ENCODE assay signal across 23 cellular contexts in genomic region chr13:25971077-25971476, GRCh38.
DNase-seq lines count a peak whose midpoint lies in the region; ATAC-seq, FAIRE-seq and TF ChIP-seq lines count a peak whose summit lies in the region.
"Had no signal": no experiment of that assay in that cellular context is flagged by ENCODE, and none has a peak within 500 bp of the region (broad histone marks: within the 10 kb centered on the region; RNA-seq: fewer than 3 reads in every experiment).

No MANE protein-coding gene starts in this region.

- 22% methylated on average over 2 of the region's 2 CpGs for WGBS in HepG2 (ENCODE audit: low lambda C conversion rate)
- WGBS in heart right ventricle, 2 donors = 97 to 99% methylated on average over 2 of the region's 2 CpGs

- H3K27ac ChIP-seq in HepG2 (ENCODE audit: extremely low read length, insufficient read depth, low read length) = no peak overlapping the region
- no peak overlapping the region for H3K27ac ChIP-seq in heart right ventricle
- no peak overlapping the region for H3K27ac ChIP-seq in effector memory CD4-positive, alpha-beta T cell (ENCODE audit: insufficient read depth, low read length, poor library complexity, severe bottlenecking)
- H3K27ac ChIP-seq: C4-2B, cardiac muscle cell, gastrocnemius medialis, prostate gland had no signal

- H3K36me3 ChIP-seq in H7 (replicated peaks; ENCODE audit: control insufficient read depth, insufficient read depth, low read length) = no peaks in the 10 kb centered on the region
- H3K36me3 ChIP-seq in HepG2 (replicated peaks in 1 of 2; ENCODE audit: control insufficient read depth in 1 of 2, insufficient read depth in 2 of 2, low read length in 2 of 2) = no peaks in the 10 kb centered on the region
- no peaks in the 10 kb centered on the region for H3K36me3 ChIP-seq in heart right ventricle
- H3K36me3 ChIP-seq in effector memory CD4-positive, alpha-beta T cell (ENCODE audit: control insufficient read depth, insufficient read depth, low read length) = no peaks in the 10 kb centered on the region
- H3K36me3 ChIP-seq: cardiac muscle cell, gastrocnemius medialis, Peyer's patch, prostate gland had no signal

- no peak for TF ChIP-seq RAD21 in HepG2 (CRISPR knock-in tag; IDR thresholded peaks at IDR 0.05)

- in situ Hi-C loops in HepG2 (cut with HindIII; ENCODE audit: extremely low pct_ligation_motif_present, low pct_unique_long_range_greater_than_20kb) = no loop called here

- no peak overlapping the region for H3K4me3 Mint-ChIP-seq in activated CD4-positive, alpha-beta T cell treated with anti-CD3 and anti-CD28 coated beads, Interleukin-2, amount 10 ng/mL, durations not matched to agents 7 days and 5 days
- H3K4me3 Mint-ChIP-seq in activated T-helper 17 cell treated with anti-CD3 and anti-CD28 coated beads, Interleukin-2, amount 50 U/mL, for 72 hours = no peak overlapping the region
- peak overlapping the region in 8 of 10 donors; percentile 5 to 53 (median 33) for H3K4me3 Mint-ChIP-seq in naive thymus-derived CD8-positive, alpha-beta T cell

- no peak overlapping the region for H3K9ac ChIP-seq in HepG2 (ENCODE audit: insufficient read depth, low read depth, low read length)
- H3K9ac ChIP-seq: SK-N-SH had no signal

- FAIRE-seq in HepG2 (lab: Jason Lieb, UNC) = no peak
- FAIRE-seq: GM12892, small intestine, urothelium cell line had no signal

- DNase-seq in activated CD4-positive, alpha-beta T cell treated with anti-CD3 and anti-CD28 coated beads, Interleukin-2, amount 10 ng/mL, durations not matched to agents 7 days and 5 days = no peak
- no peak for DNase-seq in activated CD4-positive, alpha-beta T cell treated with anti-CD3 and anti-CD28 coated beads, Interleukin-2, amount 50 U/mL, for 4 hours
- DNase-seq in H7 (peak; percentile 55), HepG2 (ENCODE audit: low spot score) (no peak), heart right ventricle (no peak)
- no peak for DNase-seq in naive thymus-derived CD8-positive, alpha-beta T cell
- no peak for DNase-seq in effector memory CD4-positive, alpha-beta T cell
- DNase-seq: amniotic stem cell, dermis blood vessel endothelial cell, erythroblast, gastrocnemius medialis, left cardiac atrium, NCI-H1694 treated with DMSO at 0.1 percent for 48 hours, NCI-H2227 treated with DMSO at 0.1 percent for 48 hours, SK-N-SH, small intestine had no signal

- H2AFZ ChIP-seq in HepG2 (ENCODE audit: low read length) = no peak overlapping the region

- H3K27ac Mint-ChIP-seq in activated CD4-positive, alpha-beta T cell treated with anti-CD3 and anti-CD28 coated beads, Interleukin-2, amount 10 ng/mL, durations not matched to agents 7 days and 5 days = peak overlapping the region; percentile 51
- H3K27ac Mint-ChIP-seq in activated T-helper 17 cell treated with anti-CD3 and anti-CD28 coated beads, Interleukin-2, amount 50 U/mL, for 72 hours = peak overlapping the region; percentile 20
- H3K27ac Mint-ChIP-seq in naive thymus-derived CD8-positive, alpha-beta T cell = peak overlapping the region; percentile 66 to 92 (median 84)

- CTCF ChIA-PET in activated CD4-positive, alpha-beta T cell treated with anti-CD3 and anti-CD28 coated beads, Interleukin-2, amount 10 ng/mL, durations not matched to agents 7 days and 5 days (lab: Charles Lee) = interaction anchor here (1.3 kb wide), 2 partner anchors 23 to 69 kb away, joined by 3 read pairs; no protein-coding TSS in a partner anchor
- CTCF ChIA-PET in HepG2 (lab: Yijun Ruan, JAX; ENCODE audit: low intra/inter-chr PET ratio, low total read pairs) = no interaction called here

- H3K27me3 ChIP-seq in H7 (ENCODE audit: control insufficient read depth, insufficient read depth, low read length) = no peaks in the 10 kb centered on the region
- peaks cover 4 to 18% of the 10 kb centered on the region in 2 experiments; a peak in 2 of 5 replicates for H3K27me3 ChIP-seq in HepG2 (ENCODE audit: control insufficient read depth in 1 of 2, insufficient read depth in 2 of 2, low read length in 2 of 2)
- peaks cover 0 to 40% (median 28%) of the 10 kb centered on the region in 7 donors for H3K27me3 ChIP-seq in heart right ventricle
- H3K27me3 ChIP-seq in effector memory CD4-positive, alpha-beta T cell (replicated peaks; ENCODE audit: control insufficient read depth, insufficient read depth, low read length, poor library complexity, severe bottlenecking) = no peaks in the 10 kb centered on the region
- H3K27me3 ChIP-seq: cardiac muscle cell, gastrocnemius medialis, Peyer's patch had no signal

- H3K9me3 Mint-ChIP-seq in activated CD4-positive, alpha-beta T cell treated with anti-CD3 and anti-CD28 coated beads, Interleukin-2, amount 10 ng/mL, durations not matched to agents 7 days and 5 days = no peaks in the 10 kb centered on the region
- no peaks in the 10 kb centered on the region for H3K9me3 Mint-ChIP-seq in activated T-helper 17 cell treated with anti-CD3 and anti-CD28 coated beads, Interleukin-2, amount 50 U/mL, for 72 hours
- H3K9me3 Mint-ChIP-seq in naive thymus-derived CD8-positive, alpha-beta T cell = no peaks in the 10 kb centered on the region

- no peaks in the 10 kb centered on the region for H3K79me2 ChIP-seq in HepG2 (ENCODE audit: insufficient read depth, low read length)

- H3K36me3 Mint-ChIP-seq in activated CD4-positive, alpha-beta T cell treated with anti-CD3 and anti-CD28 coated beads, Interleukin-2, amount 10 ng/mL, durations not matched to agents 7 days and 5 days (ENCODE audit: low read depth) = no peaks in the 10 kb centered on the region
- no peaks in the 10 kb centered on the region for H3K36me3 Mint-ChIP-seq in activated T-helper 17 cell treated with anti-CD3 and anti-CD28 coated beads, Interleukin-2, amount 50 U/mL, for 72 hours (ENCODE audit: low read depth)
- H3K36me3 Mint-ChIP-seq in naive thymus-derived CD8-positive, alpha-beta T cell = no peaks in the 10 kb centered on the region

- H3K4me1 ChIP-seq in HepG2 (ENCODE audit: insufficient read depth, low read length) (no peaks in the 10 kb centered on the region), heart right ventricle (no peaks in the 10 kb centered on the region)
- H3K4me1 ChIP-seq in effector memory CD4-positive, alpha-beta T cell (ENCODE audit: control insufficient read depth, insufficient read depth, low read length, poor library complexity, severe bottlenecking) = peaks cover 6% of the 10 kb centered on the region
- H3K4me1 ChIP-seq: Peyer's patch, prostate gland had no signal

- TF ChIP-seq CTCF in HepG2 (CRISPR knock-in tag; IDR thresholded peaks at IDR 0.05) (no peak), heart right ventricle (IDR thresholded peaks at IDR 0.05) (no peak)

- H4K20me1 ChIP-seq in HepG2 (ENCODE audit: insufficient read depth, low read length) = no peaks in the 10 kb centered on the region

- H3K27me3 Mint-ChIP-seq in activated CD4-positive, alpha-beta T cell treated with anti-CD3 and anti-CD28 coated beads, Interleukin-2, amount 10 ng/mL, durations not matched to agents 7 days and 5 days = no peaks in the 10 kb centered on the region
- no peaks in the 10 kb centered on the region for H3K27me3 Mint-ChIP-seq in activated T-helper 17 cell treated with anti-CD3 and anti-CD28 coated beads, Interleukin-2, amount 50 U/mL, for 72 hours
- H3K27me3 Mint-ChIP-seq in naive thymus-derived CD8-positive, alpha-beta T cell = peaks cover 0 to under 1% (median 0%) of the 10 kb centered on the region in 5 donors

- peak; percentile 5 for ATAC-seq in activated T-helper 17 cell treated with anti-CD3 and anti-CD28 coated beads, Interleukin-2, amount 50 U/mL, for 72 hours (replicated peaks)
- peak; percentile 17 to 19 for ATAC-seq in naive thymus-derived CD8-positive, alpha-beta T cell
- ATAC-seq in HepG2 = no peak
- no peak for ATAC-seq in heart right ventricle
- ATAC-seq: gastrocnemius medialis, left cardiac atrium had no signal

- H3K9me3 ChIP-seq in HepG2 (ENCODE audit: low read length) = no peaks in the 10 kb centered on the region
- no peaks in the 10 kb centered on the region for H3K9me3 ChIP-seq in heart right ventricle
- no peaks in the 10 kb centered on the region for H3K9me3 ChIP-seq in effector memory CD4-positive, alpha-beta T cell (ENCODE audit: control insufficient read depth, low read length)
- H3K9me3 ChIP-seq: gastrocnemius medialis, Peyer's patch, prostate gland, SK-N-SH had no signal

- no peak overlapping the region for H3K4me2 ChIP-seq in HepG2 (ENCODE audit: low read depth, low read length)
- H3K4me2 ChIP-seq: SK-N-SH had no signal

- TF ChIP-seq POLR2A in HepG2 (IDR thresholded peaks at IDR 0.05; ENCODE audit: insufficient read depth in 1 of 2, low read depth in 2 of 2, low read length in 2 of 2) = no peak

- peaks cover 40% of the 10 kb centered on the region for H3K4me1 Mint-ChIP-seq in activated CD4-positive, alpha-beta T cell treated with anti-CD3 and anti-CD28 coated beads, Interleukin-2, amount 10 ng/mL, durations not matched to agents 7 days and 5 days
- peaks cover 29% of the 10 kb centered on the region for H3K4me1 Mint-ChIP-seq in activated T-helper 17 cell treated with anti-CD3 and anti-CD28 coated beads, Interleukin-2, amount 50 U/mL, for 72 hours
- peaks cover 37 to 54% (median 51%) of the 10 kb centered on the region in 4 donors for H3K4me1 Mint-ChIP-seq in naive thymus-derived CD8-positive, alpha-beta T cell

- H3K4me3 ChIP-seq in H7 (ENCODE audit: insufficient read depth, low read depth, low read length) (no peak overlapping the region), HepG2 (replicated peaks in 1 of 3; ENCODE audit: insufficient read depth in 1 of 3, low read depth in 2 of 3, low read length in 3 of 3) (no peak overlapping the region), heart right ventricle (no peak overlapping the region)
- no peak overlapping the region for H3K4me3 ChIP-seq in effector memory CD4-positive, alpha-beta T cell (ENCODE audit: insufficient read depth, low read depth, low read length, poor library complexity, severe bottlenecking)
- H3K4me3 ChIP-seq: cardiac muscle cell, gastrocnemius medialis, Peyer's patch, prostate gland had no signal

- intact Hi-C loops in HepG2 (cut with micrococcal nuclease; ENCODE audit: unreplicated experiment) (no loop called here), heart right ventricle (cut with DNase I) (no loop called here)

- POLR2A ChIA-PET in activated CD4-positive, alpha-beta T cell treated with anti-CD3 and anti-CD28 coated beads, Interleukin-2, amount 10 ng/mL, durations not matched to agents 7 days and 5 days (lab: Charles Lee) = no interaction called here
- POLR2A ChIA-PET in naive thymus-derived CD8-positive, alpha-beta T cell (lab: Charles Lee) = interaction anchor here (0.6 to 1.2 kb wide), 4 partner anchors 11 to 89 kb away, joined by 3 to 5 read pairs (median 4); no protein-coding TSS in a partner anchor
- POLR2A ChIA-PET in HepG2 (lab: Yijun Ruan, JAX) = no interaction called here

- TF ChIP-seq EP300 in HepG2 (IDR thresholded peaks at IDR 0.05; ENCODE audit: low read depth in 2 of 2, low read length in 2 of 2) (no peak), HepG2 (CRISPR knock-in tag; IDR thresholded peaks at IDR 0.05; ENCODE audit: borderline replicate concordance) (no peak)

- BruUV-seq in HepG2 (replicated peaks; lab: Mats Ljungman, UMichigan) = no TSS peak

TF ChIP-seq in HepG2, 621 proteins besides CTCF, POLR2A, EP300 and RAD21 (continues in another document):
- TF ChIP-seq NFATC3 (CRISPR knock-in tag; IDR thresholded peaks at IDR 0.05) (no peak), TCF12 (IDR thresholded peaks at IDR 0.05) (no peak), TCF12 (CRISPR knock-in tag; IDR thresholded peaks at IDR 0.05) (no peak)

Comparison
In these comparisons a context has a peak if more than half of its experiments do, and no peak if none do; other contexts are left out.
1. H3K27ac Mint-ChIP-seq: peak in every context shown above with its lines; median percentile 84 in naive thymus-derived CD8-positive, alpha-beta T cell; 51 in activated CD4-positive, alpha-beta T cell treated with anti-CD3 and anti-CD28 coated beads, Interleukin-2, amount 10 ng/mL, durations not matched to agents 7 days and 5 days; 20 in activated T-helper 17 cell treated with anti-CD3 and anti-CD28 coated beads, Interleukin-2, amount 50 U/mL, for 72 hours.
2. H3K4me3 Mint-ChIP-seq: peak in naive thymus-derived CD8-positive, alpha-beta T cell (8 of 10); none in activated CD4-positive, alpha-beta T cell treated with anti-CD3 and anti-CD28 coated beads, Interleukin-2, amount 10 ng/mL, durations not matched to agents 7 days and 5 days (single experiment) and activated T-helper 17 cell treated with anti-CD3 and anti-CD28 coated beads, Interleukin-2, amount 50 U/mL, for 72 hours (single experiment).
3. ATAC-seq: peak in activated T-helper 17 cell treated with anti-CD3 and anti-CD28 coated beads, Interleukin-2, amount 50 U/mL, for 72 hours (single experiment) and naive thymus-derived CD8-positive, alpha-beta T cell (2 of 2); none in HepG2 (single experiment) and heart right ventricle (0 of 8).